In the genomic region with DNA sequence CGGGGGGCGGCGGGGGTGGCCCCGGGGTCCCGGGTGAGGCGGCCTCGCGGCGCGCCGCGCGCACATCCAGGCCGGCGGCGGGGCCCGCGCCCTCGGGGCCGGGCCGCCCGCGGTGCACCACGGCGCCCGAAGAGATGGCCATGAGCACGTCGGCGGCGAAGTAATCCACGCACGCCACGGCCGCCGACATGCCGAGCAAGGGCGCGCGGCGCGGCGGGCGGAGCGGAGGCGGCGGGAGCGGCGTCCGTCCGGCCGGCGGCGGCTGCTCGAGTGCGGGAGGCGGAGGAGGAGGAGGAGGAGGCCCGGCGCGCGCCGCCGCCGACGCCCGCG, we compare ENCODE assay signal across 8 cellular contexts. TPM values are rescaled to one million over a fixed set of nuclear protein-coding genes. Genes with fewer than 3 reads are reported as not detected.
DNase-seq lines count a peak whose midpoint lies in the region; ATAC-seq and TF ChIP-seq lines count a peak whose summit lies in the region.

A gene (minus strand): TSS at position 272 of the 330 bp plus-strand sequence. CDS start 82 bp downstream, at position 190.

- ATAC-seq in left lobe of liver, result no peak
- ATAC-seq in GM19328 (IDR thresholded peaks at IDR 0.05; ENCODE audit: unreplicated experiment), result no peak

- WGBS in adipose tissue, 3 donors, result 0% methylated on average over 16 to 64 of the region's 66 CpGs

- H3K27me3 ChIP-seq in HAP-1 (ENCODE audit: low read depth), result no peaks in the 10 kb centered on the region
- no peaks in the 10 kb centered on the region for H3K27me3 ChIP-seq in tibial artery

- in situ Hi-C loops in HAP-1 (cut with MboI; ENCODE audit: low sequenced_read_pairs), result no loop called here

- intact Hi-C loops in tibial artery (cut with DNase I; ENCODE audit: low total_unique reads), result no loop called here

- no peak for DNase-seq in AG10803 (ENCODE audit: low read depth)
- no peak for DNase-seq in HAP-1 (ENCODE audit: low spot score in 2 of 2)
- no peak for DNase-seq in left lobe of liver (ENCODE audit: low spot score)
- DNase-seq in tibial artery, result no peak
- DNase-seq in NCI-H2196 treated with DMSO at 0.1 percent for 48 hours (lab: John Stamatoyannopoulos, UW; ENCODE audit: unreplicated experiment), result no peak
- DNase-seq in activated CD8-positive, alpha-beta memory T cell treated with anti-CD3 and anti-CD28 coated beads, Interleukin-2, amount 50 U/mL, for 4 hours, result no peak

- H3K4me1 ChIP-seq in HAP-1 (peaks cover 21% of the 10 kb centered on the region), tibial artery (peaks cover 0 to 47% (median 35%) of the 10 kb centered on the region in 4 donors)

- TF ChIP-seq CTCF in AG10803 (conservative IDR thresholded peaks at IDR 0.05; ENCODE audit: low read length) (no peak), tibial artery (IDR thresholded peaks at IDR 0.05) (no peak)

- peak within 1 kb of the TSS; percentile 22 for H3K27ac ChIP-seq in adipose tissue (ENCODE audit: low read depth, low read length)
- peak within 1 kb of the TSS; percentile 78 to 81 for H3K27ac ChIP-seq in tibial artery

- H3K9me3 ChIP-seq in HAP-1 (no peaks in the 10 kb centered on the region), tibial artery (no peaks in the 10 kb centered on the region)

- H3K36me3 ChIP-seq in HAP-1 (replicated peaks), result no peaks in the 10 kb centered on the region
- no peaks in the 10 kb centered on the region for H3K36me3 ChIP-seq in tibial artery

- H3K4me3 ChIP-seq in AG10803 (ENCODE audit: low read length) (peak within 1 kb of the TSS; percentile 80), HAP-1 (peak within 1 kb of the TSS; percentile 75), tibial artery (peak within 1 kb of the TSS; percentile 63 to 71)

RNA-seq across cellular contexts. Expression of the gene that starts here (rescaled TPM):
- 10 to 100 TPM in 1 of 3 donors, 1 to 10 TPM in 2; 3.7 to 14.4 (median 9.8) TPM for polyA plus RNA-seq in adipose tissue
- 11.9 TPM for total RNA-seq in left lobe of liver
